13 cellular contexts compared by ENCODE assay signal in the genomic region with DNA sequence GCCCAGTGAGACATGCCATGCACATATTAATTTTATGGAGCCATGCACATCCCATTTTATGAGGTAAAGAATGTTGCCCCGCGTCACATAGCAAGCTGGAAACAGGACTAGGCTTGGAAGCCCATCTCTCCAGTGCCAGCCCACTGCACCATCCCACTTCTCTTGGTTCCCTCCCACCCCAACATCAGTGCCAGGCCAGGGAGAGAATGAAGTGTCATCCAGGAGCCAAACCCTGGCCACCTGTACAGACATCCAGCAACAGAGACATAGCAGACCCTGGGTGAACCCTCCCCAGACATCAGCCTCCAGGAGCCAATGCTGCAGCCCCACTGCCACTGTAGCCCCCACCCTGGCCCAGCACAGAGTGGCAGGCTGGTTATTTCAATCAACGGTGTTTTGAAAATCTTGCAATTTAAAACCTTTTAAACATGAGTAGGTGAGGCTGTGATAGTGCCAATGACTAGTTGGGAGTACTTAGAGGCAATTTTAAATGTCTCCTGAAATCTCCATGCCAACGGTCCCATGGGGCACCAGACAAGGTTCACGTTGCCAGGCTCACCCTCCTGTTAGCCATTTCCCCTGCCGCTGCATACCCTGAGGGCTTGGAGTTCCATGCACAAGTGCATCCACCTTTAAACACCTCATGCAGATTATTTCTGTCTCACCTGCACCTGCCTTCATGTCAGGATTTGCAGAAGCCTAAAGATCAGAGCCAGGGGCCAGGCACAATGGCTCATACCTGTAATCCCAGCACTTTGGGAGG.
"Had no signal": no experiment of that assay in that cellular context is flagged by ENCODE, and none has a peak within 500 bp of the region (broad histone marks: within the 10 kb centered on the region; RNA-seq: fewer than 3 reads in every experiment).

No MANE protein-coding gene starts in this region.

- DNase-seq: activated CD4-positive, alpha-beta T cell treated with anti-CD3 and anti-CD28 coated beads, Interleukin-2, amount 50 U/mL, for 48 hours; activated effector memory CD4-positive, alpha-beta T cell treated with Interleukin-2 at 50 U/mL for 16 hours; activated naive CD4-positive, alpha-beta T cell treated with anti-CD3 and anti-CD28 coated beads, Interleukin-2, amount 50 U/mL, for 16 hours; erythroblast; left ventricle myocardium inferior; mucosa of descending colon; naive thymus-derived CD4-positive, alpha-beta T cell; stimulated activated CD4-positive, alpha-beta T cell treated with anti-CD3 and anti-CD28 coated beads, Interleukin-2, amount 100 ng/mL, for 48 hours; stimulated activated naive CD4-positive, alpha-beta T cell; T-helper 17 cell; transverse colon; WERI-Rb-1 had no signal

- ATAC-seq: gastroesophageal sphincter; mucosa of descending colon; naive thymus-derived CD4-positive, alpha-beta T cell; T-helper 17 cell had no signal
